15 cellular contexts compared by ENCODE assay signal in genomic region chr1:234656070-234656875, GRCh38. TPM values are rescaled to one million over a fixed set of nuclear protein-coding genes. Genes with fewer than 3 reads are reported as not detected.
DNase-seq lines count a peak whose midpoint lies in the region; ATAC-seq and TF ChIP-seq lines count a peak whose summit lies in the region.
"Had no signal": no experiment of that assay in that cellular context is flagged by ENCODE, and none has a peak within 500 bp of the region (broad histone marks: within the 10 kb centered on the region; RNA-seq: fewer than 3 reads in every experiment).

No MANE protein-coding gene starts in this region.

- H3K4me2 ChIP-seq in mammary epithelial cell (ENCODE audit: insufficient read depth, low read depth, low read length), result peak overlapping the region; percentile 75
- H3K4me2 ChIP-seq: neural progenitor cell had no signal

- H3K9ac ChIP-seq in mammary epithelial cell (ENCODE audit: insufficient read depth, low read length), result peak overlapping the region; percentile 98
- H3K9ac ChIP-seq: neural progenitor cell had no signal

- 16% methylated on average over 16 of the region's 16 CpGs for WGBS in mammary epithelial cell (ENCODE audit: low coverage, missing lambda C conversion rate)
- 85 to 89% methylated on average over 9 to 14 of the region's 16 CpGs for WGBS in mesodermal cell (ENCODE audit: insufficient coverage in 2 of 2), 2 experiments

- H3K79me2 ChIP-seq in ACC112 (ENCODE audit: control insufficient read depth, insufficient read depth, low read length, unreplicated experiment) (no peaks in the 10 kb centered on the region), mammary epithelial cell (ENCODE audit: insufficient read depth, low read length) (peaks cover 35% of the 10 kb centered on the region)

- CTCF ChIA-PET in mammary epithelial cell (lab: Charles Lee; ENCODE audit: low non-redundant PET), result interaction anchor here (1.1 to 1.2 kb wide), 2 partner anchors 68 to 428 kb away, joined by 3 to 4 read pairs; no protein-coding TSS in a partner anchor

- TF ChIP-seq CTCF in HFFc6 (IDR thresholded peaks at IDR 0.05) (no peak), mammary epithelial cell (conservative IDR thresholded peaks at IDR 0.05 in 1 of 2, IDR thresholded peaks at IDR 0.05 in 1 of 2; ENCODE audit: extremely low read depth in 1 of 2, insufficient read depth in 1 of 2, low read depth in 1 of 2, low read length in 2 of 2) (no peak), BE2C (IDR thresholded peaks at IDR 0.05; ENCODE audit: low read depth, low read length) (no peak)

- H3K27ac Mint-ChIP-seq in HFFc6, result peak overlapping the region; percentile 98
- H3K27ac Mint-ChIP-seq: neural progenitor cell had no signal

- H3K36me3 Mint-ChIP-seq in HFFc6 (ENCODE audit: low read depth), result peaks cover 10% of the 10 kb centered on the region
- H3K36me3 Mint-ChIP-seq: neural progenitor cell had no signal

- H3K4me1 ChIP-seq in ACC112 (ENCODE audit: control insufficient read depth, insufficient read depth, low read length, unreplicated experiment), result peaks cover 39% of the 10 kb centered on the region
- H3K4me1 ChIP-seq in mammary epithelial cell (ENCODE audit: insufficient read depth, low read length), result peaks cover 51% of the 10 kb centered on the region
- peaks cover 40% of the 10 kb centered on the region for H3K4me1 ChIP-seq in mesodermal cell (ENCODE audit: control insufficient read depth, insufficient read depth, low read length, poor library complexity, severe bottlenecking)
- H3K4me1 ChIP-seq in BE2C, result peaks cover 10% of the 10 kb centered on the region

- H3K36me3 ChIP-seq in ACC112 (ENCODE audit: insufficient read depth, low read length), result no peaks in the 10 kb centered on the region
- no peaks in the 10 kb centered on the region for H3K36me3 ChIP-seq in mammary epithelial cell (ENCODE audit: insufficient read depth, low read length)
- H3K36me3 ChIP-seq in mesodermal cell (ENCODE audit: control insufficient read depth, insufficient read depth, low read length), result no peaks in the 10 kb centered on the region
- H3K36me3 ChIP-seq in BE2C, result no peaks in the 10 kb centered on the region
- H3K36me3 ChIP-seq: neural progenitor cell, spleen had no signal

- peak overlapping the region; percentile 83 for H3K4me3 Mint-ChIP-seq in HFFc6
- H3K4me3 Mint-ChIP-seq: neural progenitor cell had no signal

- peaks cover 62% of the 10 kb centered on the region for H3K4me1 Mint-ChIP-seq in HFFc6 (ENCODE audit: low read depth)

- H2AFZ ChIP-seq in ACC112 (ENCODE audit: low read length, unreplicated experiment), result peak overlapping the region; percentile 23
- no peak overlapping the region for H2AFZ ChIP-seq in mammary epithelial cell (ENCODE audit: low read depth, low read length)

- no peak for ATAC-seq in left lobe of liver

- dilution Hi-C loops in mammary epithelial cell (cut with HindIII; ENCODE audit: low sequenced_read_pairs), result loop anchor here (5.0 kb wide), 2 partner anchors 39 to 66 kb away; no protein-coding TSS in a partner anchor

- no peaks in the 10 kb centered on the region for H4K20me1 ChIP-seq in mammary epithelial cell (ENCODE audit: insufficient read depth, low read length)

- in situ Hi-C loops in mammary epithelial cell (cut with MboI; ENCODE audit: low sequenced_read_pairs in 2 of 2), result loop anchor here (5.0 kb wide), 3 partner anchors 44 to 341 kb away; partner anchors contain the start of gene IRF2BP2 (in 2 of the 2)

- DNase-seq in HFFc6, result no peak
- peak; percentile 46 for DNase-seq in mammary epithelial cell
- DNase-seq in left lobe of liver (ENCODE audit: low spot score), result no peak
- no peak for DNase-seq in BE2C
- no peak for DNase-seq in NK-92 (lab: John Stamatoyannopoulos, UW; ENCODE audit: unreplicated experiment)
- no peak for DNase-seq in SW480 (ENCODE audit: low spot score)
- DNase-seq: activated CD4-positive, CD25-positive, alpha-beta regulatory T cell; amygdala; DND-41; glutamatergic neuron; left colon; spleen had no signal

- BruUV-seq in mammary epithelial cell (replicated peaks; lab: Mats Ljungman, UMichigan), result TSS peak; percentile 72

- no peaks in the 10 kb centered on the region; the same call in 1 of the 2 replicates for H3K27me3 Mint-ChIP-seq in HFFc6 (ENCODE audit: insufficient read depth)

- H3K4me3 ChIP-seq in ACC112 (ENCODE audit: low read depth, low read length), result peak overlapping the region; percentile 8; the same call in 1 of the 2 replicates
- H3K4me3 ChIP-seq in mammary epithelial cell (replicated peaks in 1 of 3; ENCODE audit: insufficient read depth in 1 of 3, low read depth in 2 of 3, low read length in 3 of 3), result peak overlapping the region; percentile 51 to 70 (median 61)
- no peak overlapping the region for H3K4me3 ChIP-seq in mesodermal cell (ENCODE audit: extremely low read depth, insufficient read depth, low read length, poor library complexity, severe bottlenecking)
- no peak overlapping the region for H3K4me3 ChIP-seq in BE2C (ENCODE audit: low read depth, low read length)
- H3K4me3 ChIP-seq: neural progenitor cell, spleen had no signal

- peak overlapping the region; percentile 98 for H3K27ac ChIP-seq in ACC112 (ENCODE audit: low read depth, low read length)
- H3K27ac ChIP-seq in mammary epithelial cell (ENCODE audit: insufficient read depth, low read depth, low read length), result peak overlapping the region; percentile 99
- peak overlapping the region; percentile 77 for H3K27ac ChIP-seq in mesodermal cell (ENCODE audit: low read depth, low read length, severe bottlenecking)
- H3K27ac ChIP-seq: neural progenitor cell had no signal

- H3K27me3 ChIP-seq in ACC112 (ENCODE audit: insufficient read depth, low read length) (no peaks in the 10 kb centered on the region), mammary epithelial cell (ENCODE audit: insufficient read depth, low read length) (no peaks in the 10 kb centered on the region), BE2C (no peaks in the 10 kb centered on the region)
- H3K27me3 ChIP-seq: neural progenitor cell, spleen had no signal

- peaks cover 5% of the 10 kb centered on the region; the same call in 1 of the 2 replicates for H3K9me3 Mint-ChIP-seq in HFFc6
- H3K9me3 Mint-ChIP-seq: neural progenitor cell had no signal

- H3K9me3 ChIP-seq in mammary epithelial cell (replicated peaks; ENCODE audit: insufficient read depth, low read length), result no peaks in the 10 kb centered on the region
- no peaks in the 10 kb centered on the region for H3K9me3 ChIP-seq in mesodermal cell (ENCODE audit: control insufficient read depth, low read length)
- no peaks in the 10 kb centered on the region for H3K9me3 ChIP-seq in BE2C
- H3K9me3 ChIP-seq: spleen had no signal

- intact Hi-C loops in mammary epithelial cell (cut with micrococcal nuclease), result loop anchor here (2.0 kb wide), 4 partner anchors 25 to 157 kb away; no protein-coding TSS in a partner anchor

RNA-seq across cellular contexts. Expression of gene IRF2BP2, which starts 46.3 kb away (rescaled TPM):
- total RNA-seq in HFFc6 (2021; fragmentation: NEBNext Ultra II Directional; extraction: Animal tissue kit (Norgen Biotek cat#: 25700)), result 10 to 100 TPM; 58.6 to 87.1 (median 73.2) TPM
- total RNA-seq in mammary epithelial cell, result 100 to 1,000 TPM in 1 of 2 donors, 10 to 100 TPM in 1; 75.3 to 109 TPM
- 63.4 TPM for polyA plus RNA-seq in mammary epithelial cell
- 33.1 TPM for polyA minus RNA-seq in mammary epithelial cell
- 122 TPM for polyA plus RNA-seq in mesodermal cell (2013, experiment 1 of 2)
- 99.9 TPM for polyA plus RNA-seq in mesodermal cell (2013, experiment 2 of 2)
- total RNA-seq in left lobe of liver, result 48.7 TPM
- 199 TPM for polyA plus RNA-seq in BE2C (2012; ENCODE audit: insufficient read depth, insufficient read length, low read depth)

Comparison
In these comparisons a context has a peak if more than half of its experiments do, and no peak if none do; other contexts are left out.
1. H3K4me3 ChIP-seq: peak in ACC112 (single experiment) and mammary epithelial cell (3 of 3); none in mesodermal cell (single experiment) and BE2C (single experiment).
2. Peak in every context shown above with its lines, with median percentiles within 50 percentile points of each other: H3K27ac ChIP-seq.